8 cellular contexts compared by ENCODE assay signal in the genomic region with DNA sequence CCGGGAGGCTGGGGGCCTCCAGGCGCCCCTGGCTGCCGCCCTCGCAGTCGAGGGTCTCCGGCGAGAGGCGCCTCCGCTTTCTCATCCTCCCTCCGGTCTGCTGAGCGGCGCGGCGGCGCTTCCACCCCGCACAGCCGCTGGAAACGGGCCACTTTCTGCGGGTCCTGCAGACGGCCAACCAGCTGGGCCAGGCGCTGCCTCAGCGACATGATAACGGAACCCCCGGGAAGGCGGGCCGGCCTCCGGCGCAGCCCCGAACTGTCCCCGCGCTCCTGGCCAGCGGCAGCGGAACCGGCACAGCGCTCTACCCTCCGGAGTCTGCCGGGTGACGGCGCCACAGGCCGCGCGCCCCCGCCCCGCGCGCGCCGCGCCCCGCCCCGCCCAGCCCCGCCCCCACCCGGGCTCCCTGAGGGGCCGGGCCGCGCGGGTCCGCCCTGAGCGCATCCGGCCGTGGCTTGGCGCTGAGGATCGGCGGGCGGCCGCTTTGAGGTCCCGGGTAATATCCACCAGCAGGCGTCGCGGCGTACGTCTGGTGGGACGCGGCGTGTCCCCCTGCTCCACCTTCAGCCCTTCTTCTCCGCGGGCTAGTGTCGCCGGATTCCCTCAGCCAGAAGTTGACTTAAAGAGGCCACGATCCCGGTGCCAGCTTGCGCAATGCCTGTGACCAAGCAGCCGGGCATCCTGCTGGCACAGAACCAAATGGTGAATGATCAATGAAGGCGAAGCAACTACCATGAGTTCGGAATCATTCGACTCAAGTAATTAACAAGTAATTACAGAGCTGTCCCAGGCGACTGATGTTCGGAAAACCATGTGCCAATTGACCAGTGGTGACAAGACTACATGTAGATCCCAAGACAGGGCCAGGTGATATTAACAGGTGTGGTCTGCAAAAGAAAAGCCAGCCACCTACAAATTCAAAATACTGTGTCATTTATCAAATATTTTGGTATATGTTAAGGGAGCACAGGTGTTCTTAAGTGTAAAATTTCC. TPM values are rescaled to one million over a fixed set of nuclear protein-coding genes. Genes with fewer than 3 reads are reported as not detected.
A peak's percentile ranks its signal among the peaks of the same experiment; 100 is the strongest.
DNase-seq lines count a peak whose midpoint lies in the region; ATAC-seq and TF ChIP-seq lines count a peak whose summit lies in the region.

A gene with protein sequence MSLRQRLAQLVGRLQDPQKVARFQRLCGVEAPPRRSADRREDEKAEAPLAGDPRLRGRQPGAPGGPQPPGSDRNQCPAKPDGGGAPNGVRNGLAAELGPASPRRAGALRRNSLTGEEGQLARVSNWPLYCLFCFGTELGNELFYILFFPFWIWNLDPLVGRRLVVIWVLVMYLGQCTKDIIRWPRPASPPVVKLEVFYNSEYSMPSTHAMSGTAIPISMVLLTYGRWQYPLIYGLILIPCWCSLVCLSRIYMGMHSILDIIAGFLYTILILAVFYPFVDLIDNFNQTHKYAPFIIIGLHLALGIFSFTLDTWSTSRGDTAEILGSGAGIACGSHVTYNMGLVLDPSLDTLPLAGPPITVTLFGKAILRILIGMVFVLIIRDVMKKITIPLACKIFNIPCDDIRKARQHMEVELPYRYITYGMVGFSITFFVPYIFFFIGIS (minus strand): TSS at position 330 of the 993 bp plus-strand sequence. CDS start 121 bp downstream, at position 209.

- peak within 1 kb of the TSS; percentile 98 for H3K27ac Mint-ChIP-seq in activated CD4-positive, alpha-beta T cell treated with anti-CD3 and anti-CD28 coated beads, Interleukin-2, amount 10 ng/mL, durations not matched to agents 7 days and 5 days

- H3K36me3 ChIP-seq in left lung: no peaks in the 10 kb centered on the region

- ATAC-seq in GM18861 (IDR thresholded peaks at IDR 0.05; ENCODE audit: unreplicated experiment): peak; percentile 60
- ATAC-seq in HG03066 (IDR thresholded peaks at IDR 0.05; ENCODE audit: low read depth, unreplicated experiment): peak; percentile 70
- peak; percentile 95 for ATAC-seq in left lung

- POLR2A ChIA-PET in activated CD4-positive, alpha-beta T cell treated with anti-CD3 and anti-CD28 coated beads, Interleukin-2, amount 10 ng/mL, durations not matched to agents 7 days and 5 days (lab: Charles Lee): interaction anchor here (0.6 to 0.7 kb wide), 3 partner anchors 42 to 544 kb away, joined by 3 read pairs; no protein-coding TSS in a partner anchor

- DNase-seq in AG08396 (ENCODE audit: low spot score): peak; percentile 93
- peak; percentile 76 for DNase-seq in NCI-H345 (lab: John Stamatoyannopoulos, UW)
- DNase-seq in activated CD4-positive, alpha-beta T cell treated with anti-CD3 and anti-CD28 coated beads, Interleukin-2, amount 10 ng/mL, durations not matched to agents 7 days and 5 days: peak; percentile 87
- peak; percentile 30 for DNase-seq in dedifferentiated amniotic fluid mesenchymal stem cell (ENCODE audit: extremely low spot score)
- DNase-seq in left lung: peak; percentile 78 to 91
- peak; percentile 60 to 69 for DNase-seq in stimulated activated CD4-positive, alpha-beta T cell treated with anti-CD3 and anti-CD28 coated beads, Interleukin-2, amount 100 ng/mL, for 48 hours

- H3K4me1 ChIP-seq in left lung: peaks cover 10 to 32% of the 10 kb centered on the region in 2 donors

- CTCF ChIA-PET in activated CD4-positive, alpha-beta T cell treated with anti-CD3 and anti-CD28 coated beads, Interleukin-2, amount 10 ng/mL, durations not matched to agents 7 days and 5 days (lab: Charles Lee): interaction anchor here (0.6 to 1.4 kb wide), 5 partner anchors 18 to 1719 kb away, joined by 3 to 4 read pairs (median 3); no protein-coding TSS in a partner anchor

- H3K27me3 Mint-ChIP-seq in activated CD4-positive, alpha-beta T cell treated with anti-CD3 and anti-CD28 coated beads, Interleukin-2, amount 10 ng/mL, durations not matched to agents 7 days and 5 days: peaks cover 10% of the 10 kb centered on the region

- H3K4me3 Mint-ChIP-seq in activated CD4-positive, alpha-beta T cell treated with anti-CD3 and anti-CD28 coated beads, Interleukin-2, amount 10 ng/mL, durations not matched to agents 7 days and 5 days: peak within 1 kb of the TSS; percentile 99

- peaks cover 13% of the 10 kb centered on the region for H3K36me3 Mint-ChIP-seq in activated CD4-positive, alpha-beta T cell treated with anti-CD3 and anti-CD28 coated beads, Interleukin-2, amount 10 ng/mL, durations not matched to agents 7 days and 5 days (ENCODE audit: low read depth)

- H3K4me1 Mint-ChIP-seq in activated CD4-positive, alpha-beta T cell treated with anti-CD3 and anti-CD28 coated beads, Interleukin-2, amount 10 ng/mL, durations not matched to agents 7 days and 5 days: peaks cover 42% of the 10 kb centered on the region

- intact Hi-C loops in left lung (cut with DNase I): no loop called here

- peak within 1 kb of the TSS; percentile 86 to 87 for H3K27ac ChIP-seq in left lung

- H3K9me3 ChIP-seq in left lung: no peaks in the 10 kb centered on the region

- peak within 1 kb of the TSS; percentile 72 to 87 for H3K4me3 ChIP-seq in left lung

- no peaks in the 10 kb centered on the region for H3K9me3 Mint-ChIP-seq in activated CD4-positive, alpha-beta T cell treated with anti-CD3 and anti-CD28 coated beads, Interleukin-2, amount 10 ng/mL, durations not matched to agents 7 days and 5 days

- peaks cover 0 to 5% of the 10 kb centered on the region in 2 donors for H3K27me3 ChIP-seq in left lung

- peak; percentile 10 to 21 for TF ChIP-seq CTCF in left lung (IDR thresholded peaks at IDR 0.05)

RNA-seq across cellular contexts. Expression of the gene that starts here (rescaled TPM):
- 10 to 100 TPM; 20.0 to 23.0 TPM for total RNA-seq in activated CD4-positive, alpha-beta T cell treated with anti-CD3 and anti-CD28 coated beads, Interleukin-2, amount 10 ng/mL, durations not matched to agents 7 days and 5 days
- 10 to 100 TPM; 19.8 to 21.6 TPM for total RNA-seq in left lung

Comparison
In these comparisons a context has a peak if more than half of its experiments do, and no peak if none do; other contexts are left out.
1. Peak in every context shown above with its lines: DNase-seq, ATAC-seq, H3K4me3 ChIP-seq and H3K27ac ChIP-seq.
2. DNase-seq: peak in every context shown above with its lines; median percentile 93 in AG08396; 87 in activated CD4-positive, alpha-beta T cell treated with anti-CD3 and anti-CD28 coated beads, Interleukin-2, amount 10 ng/mL, durations not matched to agents 7 days and 5 days; 84 in left lung; 76 in NCI-H345; 64 in stimulated activated CD4-positive, alpha-beta T cell treated with anti-CD3 and anti-CD28 coated beads, Interleukin-2, amount 100 ng/mL, for 48 hours; 30 in dedifferentiated amniotic fluid mesenchymal stem cell.